33 cellular contexts compared by ENCODE assay signal in the genomic region with DNA sequence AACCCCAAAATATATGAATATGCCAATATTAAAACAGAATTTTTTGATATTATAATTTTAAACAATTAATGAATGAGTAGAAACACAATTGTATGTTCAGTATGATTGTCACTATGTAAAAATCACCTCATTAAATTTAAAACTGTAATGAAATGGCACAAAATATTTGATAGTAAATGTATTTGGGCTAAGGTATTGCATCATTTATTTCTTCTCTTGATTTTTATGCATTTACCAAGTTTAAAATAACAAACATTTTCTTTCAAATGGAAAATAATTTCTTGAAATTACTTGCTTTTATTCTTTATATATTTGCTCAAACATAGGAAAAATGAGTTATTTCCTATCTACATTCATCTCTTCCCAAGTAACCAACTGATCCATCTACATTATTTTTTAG.
"Had no signal": no experiment of that assay in that cellular context is flagged by ENCODE, and none has a peak within 500 bp of the region (broad histone marks: within the 10 kb centered on the region; RNA-seq: fewer than 3 reads in every experiment).

No MANE protein-coding gene starts in this region.

- H3K27me3 ChIP-seq: adrenal gland, body of pancreas, brain microvascular endothelial cell, breast epithelium had no signal

- H3K36me3 ChIP-seq: adrenal gland, brain microvascular endothelial cell, breast epithelium had no signal

- H3K4me1 ChIP-seq: adrenal gland, body of pancreas, breast epithelium had no signal

- H3K9me3 ChIP-seq: adrenal gland, body of pancreas, breast epithelium had no signal

- ATAC-seq: activated CD8-positive, alpha-beta T cell treated with anti-CD3 and anti-CD28 coated beads for 36 hours; activated naive CD4-positive, alpha-beta T cell treated with anti-CD3 and anti-CD28 coated beads, Interleukin-2, amount 50 U/mL, for 72 hours; activated T-cell treated with anti-CD3 and anti-CD28 coated beads, Interleukin-2, amount 50 U/mL, for 4 hours; activated T-cell treated with anti-CD3 and anti-CD28 coated beads, Interleukin-2, amount 50 U/mL, for 72 hours; activated T-helper 17 cell treated with anti-CD3 and anti-CD28 coated beads, Interleukin-2, amount 50 U/mL, for 72 hours; body of pancreas had no signal

- FAIRE-seq: astrocyte, TTC549 had no signal

- H3K4me3 ChIP-seq: adrenal gland, body of pancreas, breast epithelium had no signal

- DNase-seq: activated B cell treated with CpG ODN at 0.5 μM for 24 hours; activated CD4-positive, alpha-beta memory T cell treated with anti-CD3 and anti-CD28 coated beads for 36 hours; activated CD4-positive, alpha-beta T cell treated with anti-CD3 and anti-CD28 coated beads for 4 hours; activated CD4-positive, alpha-beta T cell treated with anti-CD3 and anti-CD28 coated beads, Interleukin-2, amount 10 ng/mL, durations not matched to agents 24 days and 14 days; activated CD4-positive, alpha-beta T cell treated with anti-CD3 and anti-CD28 coated beads, Interleukin-2, amount 50 U/mL, for 1 hour; activated CD4-positive, alpha-beta T cell treated with anti-CD3 and anti-CD28 coated beads, Interleukin-2, amount 50 U/mL, for 4 hours; activated CD4-positive, CD25-positive, alpha-beta regulatory T cell treated with anti-CD3 and anti-CD28 coated beads, Interleukin-2, amount 50 U/mL, for 72 hours; activated CD8-positive, alpha-beta memory T cell treated with anti-CD3 and anti-CD28 coated beads, Interleukin-2, amount 50 U/mL, for 4 hours; activated CD8-positive, alpha-beta T cell treated with anti-CD3 and anti-CD28 coated beads for 36 hours; activated effector memory CD4-positive, alpha-beta T cell treated with anti-CD3 and anti-CD28 coated beads, Interleukin-2, amount 50 U/mL, for 16 hours; activated gamma-delta T cell treated with Interleukin-2 at 50 U/mL for 16 hours; activated naive CD4-positive, alpha-beta T cell; activated naive CD4-positive, alpha-beta T cell treated with anti-CD3 and anti-CD28 coated beads for 36 hours; activated naive CD4-positive, alpha-beta T cell treated with anti-CD3 and anti-CD28 coated beads, Interleukin-2, amount 50 U/mL, for 16 hours; activated naive CD8-positive, alpha-beta T cell treated with anti-CD3 and anti-CD28 coated beads for 36 hours; activated T-cell treated with anti-CD3 and anti-CD28 coated beads for 4 hours; activated T-cell treated with anti-CD3 and anti-CD28 coated beads, Interleukin-2, amount 50 U/mL, for 1 hour; activated T-cell treated with anti-CD3 and anti-CD28 coated beads, Interleukin-2, amount 50 U/mL, for 4 hours; activated T-cell treated with anti-CD3 and anti-CD28 coated beads, Interleukin-2, amount 50 U/mL, for 72 hours; adrenal gland; amniotic stem cell; aorta; body of pancreas; brain microvascular endothelial cell; central memory CD4-positive, alpha-beta T cell; T-helper 2 cell; T-helper 9 cell had no signal

- H3K27ac ChIP-seq: adrenal gland, body of pancreas, brain microvascular endothelial cell, breast epithelium, VCaP had no signal
